In the genomic region with DNA sequence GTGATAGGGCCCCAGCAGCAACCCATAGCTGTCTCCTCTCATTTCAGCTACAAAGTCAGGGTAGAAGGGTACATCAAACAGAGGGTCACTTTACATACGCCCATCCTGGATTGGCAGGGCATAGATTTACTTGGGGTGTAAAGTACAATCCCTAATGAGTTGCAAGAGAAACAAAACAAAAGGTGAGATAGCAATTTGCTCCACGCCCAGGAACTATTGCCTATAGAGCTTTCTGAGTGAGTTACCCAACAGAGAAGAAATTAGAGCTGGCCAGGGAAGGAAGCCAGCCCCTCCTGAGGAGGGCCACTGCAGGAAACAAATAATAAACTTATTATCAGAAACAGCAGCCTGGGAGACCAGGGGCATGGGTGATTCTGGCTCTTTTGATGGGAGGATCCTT, we compare ENCODE assay signal across 26 cellular contexts. TPM values are rescaled to one million over a fixed set of nuclear protein-coding genes. Genes with fewer than 3 reads are reported as not detected.
DNase-seq lines count a peak whose midpoint lies in the region; ATAC-seq, FAIRE-seq and TF ChIP-seq lines count a peak whose summit lies in the region.
"Had no signal": no experiment of that assay in that cellular context is flagged by ENCODE, and none has a peak within 500 bp of the region (broad histone marks: within the 10 kb centered on the region; RNA-seq: fewer than 3 reads in every experiment).

No MANE protein-coding gene starts in this region.

- no peak overlapping the region for H3K4me3 Mint-ChIP-seq in progenitor cell of endocrine pancreas (ENCODE audit: low read depth)
- H3K4me3 Mint-ChIP-seq: CD14-positive monocyte; CD4-positive, alpha-beta T cell; CD8-positive, alpha-beta memory T cell had no signal

- peaks cover 7% of the 10 kb centered on the region for H3K9me3 Mint-ChIP-seq in progenitor cell of endocrine pancreas (ENCODE audit: low read depth)
- H3K9me3 Mint-ChIP-seq: CD4-positive, alpha-beta T cell had no signal

- H3K9me1 ChIP-seq in K562 (ENCODE audit: control insufficient read depth, insufficient read depth, low read length), result no peaks in the 10 kb centered on the region

- H3K9me2 ChIP-seq in Loucy (replicated peaks; ENCODE audit: low read depth, low read length), result no peaks in the 10 kb centered on the region

- DNase-seq in K562 (ENCODE audit: extremely low read depth in 1 of 4, low spot score in 3 of 4), result no peak
- no peak for DNase-seq in progenitor cell of endocrine pancreas (ENCODE audit: low spot score, unreplicated experiment)
- DNase-seq in iPS-NIHi7 (ENCODE audit: extremely low spot score), result no peak
- no peak for DNase-seq in DMS53 (lab: John Stamatoyannopoulos, UW)
- DNase-seq: 8988T; ACHN; AML-193; BE2C; CD4-positive, alpha-beta T cell; CD8-positive, alpha-beta memory T cell; DMS 273 treated with DMSO at 0.1 percent for 48 hours; DMS79 treated with DMSO at 0.1 percent for 48 hours; GF-D8; GOT3; H7; HCEC 1CT had no signal

- in situ Hi-C loops in K562 (cut with MboI), result no loop called here

- H3K27ac ChIP-seq in K562 (ENCODE audit: extremely low read depth, low read depth, low read length), result no peak overlapping the region
- H3K27ac ChIP-seq: A549; BLaER1 treated with 17β-estradiol and CSF1 and Interleukin-3, amounts not matched to agents 10 nM and 100 nM had no signal

- intact Hi-C loops in K562 (cut with micrococcal nuclease), result no loop called here

- CTCF ChIA-PET in K562 (lab: Yijun Ruan, JAX; ENCODE audit: low intra/inter-chr PET ratio), result no interaction called here

- no peak for TF ChIP-seq RAD21 in K562 (CRISPR knock-in tag; conservative IDR thresholded peaks at IDR 0.05 in 1 of 2, IDR thresholded peaks at IDR 0.05 in 1 of 2)

- no peak overlapping the region for H3K4me2 ChIP-seq in Loucy (ENCODE audit: low read depth, low read length, poor library complexity, severe bottlenecking)
- no peak overlapping the region for H3K4me2 ChIP-seq in K562 (ENCODE audit: insufficient read depth, low read length)
- H3K4me2 ChIP-seq: A549; BLaER1 treated with 17β-estradiol and CSF1 and Interleukin-3, amounts not matched to agents 10 nM and 100 nM had no signal

- no peaks in the 10 kb centered on the region for H3K4me1 Mint-ChIP-seq in progenitor cell of endocrine pancreas (ENCODE audit: low read depth)
- H3K4me1 Mint-ChIP-seq: CD8-positive, alpha-beta memory T cell had no signal

- no peaks in the 10 kb centered on the region for H4K20me1 ChIP-seq in Loucy (ENCODE audit: insufficient read depth, low read length, poor library complexity, severe bottlenecking)
- H4K20me1 ChIP-seq in K562 (replicated peaks; ENCODE audit: control insufficient read depth, insufficient read depth, low read length), result no peaks in the 10 kb centered on the region
- H4K20me1 ChIP-seq: BLaER1 treated with 17β-estradiol and CSF1 and Interleukin-3, amounts not matched to agents 10 nM and 100 nM had no signal

- no peaks in the 10 kb centered on the region for H3F3A ChIP-seq in Loucy (ENCODE audit: low read depth)

- TF ChIP-seq CTCF in Loucy (conservative IDR thresholded peaks at IDR 0.05; ENCODE audit: low read length) (no peak), K562 (IDR thresholded peaks at IDR 0.05 in 2 of 3, conservative IDR thresholded peaks at IDR 0.05 in 1 of 3; ENCODE audit: insufficient read depth in 2 of 3, low read depth in 1 of 3, low read length in 3 of 3) (no peak), progenitor cell of endocrine pancreas (IDR thresholded peaks at IDR 0.05; ENCODE audit: unreplicated experiment) (no peak)

- H3K9ac ChIP-seq in Loucy (ENCODE audit: low read depth, low read length, poor library complexity, severe bottlenecking) (no peak overlapping the region), K562 (ENCODE audit: insufficient read depth in 1 of 2, low read depth in 2 of 2, low read length in 2 of 2) (no peak overlapping the region)
- H3K9ac ChIP-seq: BLaER1 treated with 17β-estradiol and CSF1 and Interleukin-3, amounts not matched to agents 10 nM and 100 nM had no signal

- WGBS in K562 (ENCODE audit: insufficient coverage, low coverage, missing lambda C conversion rate), result 10% methylated on average over 2 of the region's 2 CpGs

- no TSS peak for BruUV-seq in K562 (replicated peaks; lab: Mats Ljungman, UMichigan)

- POLR2A ChIA-PET in K562 (lab: Yijun Ruan, JAX), result interaction anchor here (0.6 to 0.9 kb wide), 2 partner anchors 12 to 17 kb away, joined by 3 to 4 read pairs; no protein-coding TSS in a partner anchor

- H3K9me3 ChIP-seq in Loucy (ENCODE audit: insufficient read depth, low read depth, low read length) (no peaks in the 10 kb centered on the region), K562 (replicated peaks; ENCODE audit: control insufficient read depth, insufficient read depth, low read depth, low read length) (no peaks in the 10 kb centered on the region)
- H3K9me3 ChIP-seq: A549, BE2C had no signal

- no peaks in the 10 kb centered on the region for H3K27me3 ChIP-seq in Loucy (ENCODE audit: insufficient read depth, low read length, poor library complexity, severe bottlenecking)
- no peaks in the 10 kb centered on the region for H3K27me3 ChIP-seq in K562 (ENCODE audit: control insufficient read depth in 2 of 2, insufficient read depth in 2 of 2, low read length in 2 of 2)
- H3K27me3 ChIP-seq: BE2C; BLaER1 treated with 17β-estradiol and CSF1 and Interleukin-3, amounts not matched to agents 10 nM and 100 nM had no signal

- H3K4me1 ChIP-seq in Loucy (ENCODE audit: insufficient read depth, low read length, poor library complexity, severe bottlenecking), result no peaks in the 10 kb centered on the region
- no peaks in the 10 kb centered on the region; a peak in 1 of 5 replicates for H3K4me1 ChIP-seq in K562 (replicated peaks in 1 of 2; ENCODE audit: control insufficient read depth in 2 of 2, insufficient read depth in 2 of 2, low read length in 2 of 2)
- H3K4me1 ChIP-seq: A549; BE2C; BLaER1 treated with 17β-estradiol and CSF1 and Interleukin-3, amounts not matched to agents 10 nM and 100 nM had no signal

- TF ChIP-seq POLR2A in K562 (conservative IDR thresholded peaks at IDR 0.05), result no peak

- ATAC-seq in K562, result peak; percentile 42; the same call in 1 of the 3 replicates
- no peak for ATAC-seq in GM18870 (IDR thresholded peaks at IDR 0.05; ENCODE audit: unreplicated experiment)
- ATAC-seq: A549 had no signal

- no peaks in the 10 kb centered on the region for H3K36me3 Mint-ChIP-seq in progenitor cell of endocrine pancreas (ENCODE audit: insufficient read depth)
- H3K36me3 Mint-ChIP-seq: CD14-positive monocyte; CD8-positive, alpha-beta memory T cell had no signal

- H3K4me3 ChIP-seq in Loucy (ENCODE audit: low read length, poor library complexity, severe bottlenecking) (no peak overlapping the region), K562 (no peak overlapping the region)
- H3K4me3 ChIP-seq: A549; BLaER1 treated with 17β-estradiol and CSF1 and Interleukin-3, amounts not matched to agents 10 nM and 100 nM had no signal

- H2AFZ ChIP-seq in Loucy (ENCODE audit: low read length) (peak overlapping the region; percentile 9; the same call in 1 of the 2 replicates), K562 (ENCODE audit: low read depth, low read length) (no peak overlapping the region; the same call in 1 of the 2 replicates)

- no peaks in the 10 kb centered on the region for H3K27me3 Mint-ChIP-seq in progenitor cell of endocrine pancreas

- no peaks in the 10 kb centered on the region for H3K79me2 ChIP-seq in Loucy (ENCODE audit: insufficient read depth, low read length)
- no peaks in the 10 kb centered on the region for H3K79me2 ChIP-seq in K562 (ENCODE audit: control insufficient read depth, insufficient read depth, low read length)

- TF ChIP-seq EP300 in K562 (IDR thresholded peaks at IDR 0.05; ENCODE audit: low read length), result no peak

- H3K27ac Mint-ChIP-seq in progenitor cell of endocrine pancreas, result peak overlapping the region; percentile 7
- H3K27ac Mint-ChIP-seq: CD14-positive monocyte; CD4-positive, alpha-beta T cell; CD8-positive, alpha-beta memory T cell had no signal

- no peak for FAIRE-seq in K562 (lab: Jason Lieb, UNC)
- FAIRE-seq: A549, D721Med, GM12891, GM18507 had no signal

- no peaks in the 10 kb centered on the region for H3K36me3 ChIP-seq in Loucy (ENCODE audit: insufficient read depth, low read length)
- no peaks in the 10 kb centered on the region for H3K36me3 ChIP-seq in K562 (ENCODE audit: control insufficient read depth, insufficient read depth, low read length)
- H3K36me3 ChIP-seq: BE2C; BLaER1 treated with 17β-estradiol and CSF1 and Interleukin-3, amounts not matched to agents 10 nM and 100 nM had no signal

RNA-seq across cellular contexts. Expression of a gene that starts 47.5 kb away (rescaled TPM):
- total RNA-seq in K562 (2011; cell fraction: chromatin; rRNA removed; ENCODE audit: low replicate concordance), result not detected in 2 replicates
- total RNA-seq in K562 (2011; cell fraction: nucleolus; rRNA removed), result not detected in 2 replicates
- not detected in 2 replicates for total RNA-seq in K562 (2011; cell fraction: nucleoplasm; rRNA removed)
- not detected in 2 replicates for total RNA-seq in K562 (2014; rRNA removed)
- total RNA-seq in K562 (2014; rRNA removed; fragmentation: Illumina TruSeq; extraction: Trizol), result not detected in 2 replicates
- total RNA-seq in K562 (2015; rRNA removed; fragmentation: Illumina TruSeq; extraction: Trizol), result not detected in 2 replicates
- total RNA-seq in K562 (2021), result not detected in 2 replicates
- not detected in 2 replicates for polyA plus RNA-seq in K562 (2011; rRNA removed)
- not detected in 2 replicates for polyA plus RNA-seq in K562 (2011; cell fraction: cytosol; rRNA removed)
- polyA plus RNA-seq in K562 (2011; cell fraction: nucleus; rRNA removed), result not detected in 2 replicates
- polyA plus RNA-seq in K562 (2012), result not detected in 2 replicates
- polyA plus RNA-seq in K562 (2014; fragmentation: Illumina TruSeq; extraction: Trizol), result not detected in 2 replicates
- not detected for polyA plus RNA-seq in K562 (2014; fragmentation: Nextera tagmentation; extraction: Ambion mirVana)
- not detected in 2 replicates for polyA plus RNA-seq in K562 (2014; rRNA removed)
- polyA minus RNA-seq in K562 (2011; rRNA and poly(A)+ RNA removed), result 0.09 TPM in 1 of 2 replicates, not detected in the other
- not detected in 2 replicates for polyA minus RNA-seq in K562 (2011; cell fraction: cytosol; rRNA and poly(A)+ RNA removed)
- polyA minus RNA-seq in K562 (2011; cell fraction: nucleus; rRNA and poly(A)+ RNA removed), result not detected in 2 replicates
- 0.17 TPM in 1 of 2 replicates, not detected in the other for total RNA-seq in progenitor cell of endocrine pancreas
- total RNA-seq: CD4-positive, alpha-beta T cell; CD8-positive, alpha-beta memory T cell; Daoy; G401; H7 had no signal
- polyA plus RNA-seq: A549; CD14-positive monocyte; CD8-positive, alpha-beta memory T cell had no signal

RNA-seq across cellular contexts. Expression of a gene that starts 51.0 kb away (rescaled TPM):
- total RNA-seq in K562 (2011; cell fraction: chromatin; rRNA removed; ENCODE audit: low replicate concordance), result 67.8 and 126 TPM in 2 replicates
- total RNA-seq in K562 (2011; cell fraction: nucleolus; rRNA removed), result 33.0 and 45.1 TPM in 2 replicates
- 84.2 and 96.5 TPM in 2 replicates for total RNA-seq in K562 (2011; cell fraction: nucleoplasm; rRNA removed)
- total RNA-seq in K562 (2014; rRNA removed) (300 and 362 TPM in 2 replicates), K562 (2014; rRNA removed; fragmentation: Illumina TruSeq; extraction: Trizol) (511 and 556 TPM in 2 replicates), K562 (2015; rRNA removed; fragmentation: Illumina TruSeq; extraction: Trizol) (468 and 484 TPM in 2 replicates), K562 (2021) (316 and 323 TPM in 2 replicates), progenitor cell of endocrine pancreas (93.5 and 101 TPM in 2 replicates)
- polyA plus RNA-seq in K562 (2011; rRNA removed) (247 and 465 TPM in 2 replicates), K562 (2014; fragmentation: Illumina TruSeq; extraction: Trizol) (509 and 567 TPM in 2 replicates), K562 (2014; fragmentation: Nextera tagmentation; extraction: Ambion mirVana) (1,000 to 10,000 TPM in 1 of 2 experiments, 100 to 1,000 TPM in 1; 861 to 1,105 TPM), K562 (2014; rRNA removed) (383 and 534 TPM in 2 replicates)
- 128 and 155 TPM in 2 replicates for polyA plus RNA-seq in K562 (2011; cell fraction: cytosol; rRNA removed)
- 85.4 and 98.2 TPM in 2 replicates for polyA plus RNA-seq in K562 (2011; cell fraction: nucleus; rRNA removed)
- 290 and 472 TPM in 2 replicates for polyA plus RNA-seq in K562 (2012)
- 274 and 443 TPM in 2 replicates for polyA minus RNA-seq in K562 (2011; rRNA and poly(A)+ RNA removed)
- polyA minus RNA-seq in K562 (2011; cell fraction: cytosol; rRNA and poly(A)+ RNA removed), result 58.8 and 124 TPM in 2 replicates
- polyA minus RNA-seq in K562 (2011; cell fraction: nucleus; rRNA and poly(A)+ RNA removed), result 18.4 and 35.9 TPM in 2 replicates

RNA-seq across cellular contexts. Expression of a gene that starts 53.9 kb away (rescaled TPM):
- total RNA-seq in K562 (2011; cell fraction: chromatin; rRNA removed; ENCODE audit: low replicate concordance), result 55.1 and 197 TPM in 2 replicates
- total RNA-seq in K562 (2011; cell fraction: nucleolus; rRNA removed), result 30.4 and 35.0 TPM in 2 replicates
- total RNA-seq in K562 (2011; cell fraction: nucleoplasm; rRNA removed), result 55.2 and 90.0 TPM in 2 replicates
- total RNA-seq in K562 (2014; rRNA removed), result 62.5 and 64.6 TPM in 2 replicates
- total RNA-seq in K562 (2014; rRNA removed; fragmentation: Illumina TruSeq; extraction: Trizol), result 134 and 141 TPM in 2 replicates
- total RNA-seq in K562 (2015; rRNA removed; fragmentation: Illumina TruSeq; extraction: Trizol), result 142 and 152 TPM in 2 replicates
- total RNA-seq in K562 (2021), result 82.9 and 92.1 TPM in 2 replicates
- 65.2 and 86.9 TPM in 2 replicates for polyA plus RNA-seq in K562 (2011; rRNA removed)
- polyA plus RNA-seq in K562 (2011; cell fraction: cytosol; rRNA removed), result 11.7 and 12.3 TPM in 2 replicates
- polyA plus RNA-seq in K562 (2011; cell fraction: nucleus; rRNA removed), result 93.5 and 113 TPM in 2 replicates
- polyA plus RNA-seq in K562 (2012), result 49.1 and 68.8 TPM in 2 replicates
- 121 and 157 TPM in 2 replicates for polyA plus RNA-seq in K562 (2014; fragmentation: Illumina TruSeq; extraction: Trizol)
- polyA plus RNA-seq in K562 (2014; fragmentation: Nextera tagmentation; extraction: Ambion mirVana), result 10 to 100 TPM; 40.2 to 40.4 TPM
- polyA plus RNA-seq in K562 (2014; rRNA removed), result 97.3 and 118 TPM in 2 replicates
- polyA minus RNA-seq in K562 (2011; rRNA and poly(A)+ RNA removed), result 52.3 and 65.5 TPM in 2 replicates
- 13.1 and 15.6 TPM in 2 replicates for polyA minus RNA-seq in K562 (2011; cell fraction: cytosol; rRNA and poly(A)+ RNA removed)
- 42.9 and 53.8 TPM in 2 replicates for polyA minus RNA-seq in K562 (2011; cell fraction: nucleus; rRNA and poly(A)+ RNA removed)
- total RNA-seq in progenitor cell of endocrine pancreas, result 32.8 and 34.1 TPM in 2 replicates
